8 cellular contexts compared by ENCODE assay signal in the genomic region with DNA sequence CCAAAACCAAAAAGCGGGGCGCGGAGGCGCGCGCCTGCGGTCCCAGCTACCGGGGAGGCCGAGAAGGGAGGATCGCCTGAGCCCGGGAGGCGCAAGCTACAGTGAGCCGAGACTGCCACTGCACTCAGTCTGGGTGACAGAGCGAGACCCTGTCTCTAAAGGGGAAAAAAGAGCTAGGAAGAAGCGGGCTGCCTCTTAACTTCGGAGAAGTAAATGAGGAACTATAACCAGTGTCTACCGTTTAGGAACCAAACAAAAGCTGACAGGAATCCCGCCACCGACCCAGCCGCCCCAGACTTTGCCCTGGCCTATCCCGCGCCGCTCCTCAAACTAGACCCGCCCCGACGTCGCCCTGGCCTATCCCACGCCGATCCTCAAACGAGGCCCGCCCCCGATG. TPM values are rescaled to one million over a fixed set of nuclear protein-coding genes. Genes with fewer than 3 reads are reported as not detected.
DNase-seq lines count a peak whose midpoint lies in the region; ATAC-seq and TF ChIP-seq lines count a peak whose summit lies in the region.

No MANE protein-coding gene starts in this region.

- no peak for DNase-seq in activated CD4-positive, alpha-beta memory T cell treated with anti-CD3 and anti-CD28 coated beads, Interleukin-2, amount 10 ng/mL, durations not matched to agents 7 days and 5 days
- DNase-seq in testis (no peak), left colon (no peak), NCI-H345 (lab: John Stamatoyannopoulos, UW) (no peak)

- intact Hi-C loops in testis (cut with DNase I; ENCODE audit: low total_unique reads): no loop called here
- intact Hi-C loops in left colon (cut with DNase I, micrococcal nuclease): no loop called here

- H3K9me3 ChIP-seq in iPS-18c (ENCODE audit: control insufficient read depth, insufficient read depth, low read length) (peaks cover 10% of the 10 kb centered on the region), testis (no peaks in the 10 kb centered on the region)

- peaks cover 40% of the 10 kb centered on the region for H3K4me1 Mint-ChIP-seq in activated CD4-positive, alpha-beta memory T cell treated with anti-CD3 and anti-CD28 coated beads, Interleukin-2, amount 10 ng/mL, durations not matched to agents 7 days and 5 days

- H3K27me3 ChIP-seq in testis: no peaks in the 10 kb centered on the region

- peak overlapping the region; percentile 90 for H3K27ac Mint-ChIP-seq in activated CD4-positive, alpha-beta memory T cell treated with anti-CD3 and anti-CD28 coated beads, Interleukin-2, amount 10 ng/mL, durations not matched to agents 7 days and 5 days

- TF ChIP-seq POLR2A in testis (IDR thresholded peaks at IDR 0.05): no peak

- WGBS in testis, 2 donors: 15 to 18% methylated on average over 19 to 32 of the region's 32 CpGs

- TF ChIP-seq CTCF in testis (IDR thresholded peaks at IDR 0.05): no peak

- CTCF ChIA-PET in activated CD4-positive, alpha-beta memory T cell treated with anti-CD3 and anti-CD28 coated beads, Interleukin-2, amount 10 ng/mL, durations not matched to agents 7 days and 5 days (lab: Charles Lee): interaction anchor here (0.9 to 4.6 kb wide), 10 partner anchors 13 to 267 kb away, joined by 3 to 29 read pairs (median 6); a partner anchor contains a TSS

- ATAC-seq in GM18858 (IDR thresholded peaks at IDR 0.05; ENCODE audit: unreplicated experiment) (peak; percentile 54), HG02938 (IDR thresholded peaks at IDR 0.05; ENCODE audit: unreplicated experiment) (peak; percentile 77), left colon (no peak), HG02642 (IDR thresholded peaks at IDR 0.05; ENCODE audit: poor library complexity, unreplicated experiment) (no peak)

- peak overlapping the region; percentile 42 to 85 for H3K27ac ChIP-seq in testis

- no peaks in the 10 kb centered on the region for H3K27me3 Mint-ChIP-seq in activated CD4-positive, alpha-beta memory T cell treated with anti-CD3 and anti-CD28 coated beads, Interleukin-2, amount 10 ng/mL, durations not matched to agents 7 days and 5 days

- no peaks in the 10 kb centered on the region for H3K9me3 Mint-ChIP-seq in activated CD4-positive, alpha-beta memory T cell treated with anti-CD3 and anti-CD28 coated beads, Interleukin-2, amount 10 ng/mL, durations not matched to agents 7 days and 5 days

- POLR2A ChIA-PET in activated CD4-positive, alpha-beta memory T cell treated with anti-CD3 and anti-CD28 coated beads, Interleukin-2, amount 10 ng/mL, durations not matched to agents 7 days and 5 days (lab: Charles Lee): interaction anchor here (0.7 to 3.2 kb wide), 28 partner anchors 9 to 1190 kb away, joined by 3 to 29 read pairs (median 6); a partner anchor contains a TSS

- peaks cover 14% of the 10 kb centered on the region for H3K36me3 Mint-ChIP-seq in activated CD4-positive, alpha-beta memory T cell treated with anti-CD3 and anti-CD28 coated beads, Interleukin-2, amount 10 ng/mL, durations not matched to agents 7 days and 5 days (ENCODE audit: low read depth)

- H3K36me3 ChIP-seq in testis (ENCODE audit: low read depth, missing control alignments): no peaks in the 10 kb centered on the region

- H3K4me3 Mint-ChIP-seq in activated CD4-positive, alpha-beta memory T cell treated with anti-CD3 and anti-CD28 coated beads, Interleukin-2, amount 10 ng/mL, durations not matched to agents 7 days and 5 days: peak overlapping the region; percentile 78

- peak overlapping the region; percentile 50 for H3K4me3 ChIP-seq in iPS-18c (ENCODE audit: insufficient read depth, low read depth, low read length)
- H3K4me3 ChIP-seq in testis: peak overlapping the region; percentile 97 to 100

- peaks cover 27% of the 10 kb centered on the region for H3K4me1 ChIP-seq in testis

RNA-seq across cellular contexts. Expression of a gene that starts 0.6 kb away (rescaled TPM):
- total RNA-seq in activated CD4-positive, alpha-beta memory T cell treated with anti-CD3 and anti-CD28 coated beads, Interleukin-2, amount 10 ng/mL, durations not matched to agents 7 days and 5 days: 10 to 100 TPM; 87.0 to 96.2 TPM
- total RNA-seq in testis: 100 to 1,000 TPM; 236 to 247 TPM
- 99.5 TPM for polyA plus RNA-seq in testis (ENCODE audit: insufficient read depth, low read depth, low replicate concordance)
- 10 to 100 TPM; 53.2 to 59.3 TPM for total RNA-seq in left colon

RNA-seq across cellular contexts. Expression of a gene that starts 28.3 kb away (rescaled TPM):
- total RNA-seq in activated CD4-positive, alpha-beta memory T cell treated with anti-CD3 and anti-CD28 coated beads, Interleukin-2, amount 10 ng/mL, durations not matched to agents 7 days and 5 days: 1 to 10 TPM in 1 of 2 experiments, under 1 TPM in 1; 0.98 to 1.2 TPM
- total RNA-seq in testis (10 to 100 TPM; 48.7 to 79.4 TPM), left colon (1 to 10 TPM; 3.3 to 4.4 TPM)
- polyA plus RNA-seq in testis (ENCODE audit: insufficient read depth, low read depth, low replicate concordance): 79.6 TPM

RNA-seq across cellular contexts. Expression of a gene that starts 43.2 kb away (rescaled TPM):
- total RNA-seq in activated CD4-positive, alpha-beta memory T cell treated with anti-CD3 and anti-CD28 coated beads, Interleukin-2, amount 10 ng/mL, durations not matched to agents 7 days and 5 days: 100 to 1,000 TPM; 157 to 162 TPM
- total RNA-seq in testis (100 to 1,000 TPM; 106 to 125 TPM), left colon (100 to 1,000 TPM; 132 to 135 TPM)
- polyA plus RNA-seq in testis (ENCODE audit: insufficient read depth, low read depth, low replicate concordance): 68.2 TPM

RNA-seq across cellular contexts. Expression of a gene that starts 48.6 kb away (rescaled TPM):
- total RNA-seq in activated CD4-positive, alpha-beta memory T cell treated with anti-CD3 and anti-CD28 coated beads, Interleukin-2, amount 10 ng/mL, durations not matched to agents 7 days and 5 days: 1 to 10 TPM; 4.9 to 5.5 TPM
- total RNA-seq in testis: 1 to 10 TPM; 6.1 to 8.4 TPM
- polyA plus RNA-seq in testis (ENCODE audit: insufficient read depth, low read depth, low replicate concordance): 7.1 TPM
- total RNA-seq in left colon: 1 to 10 TPM; 7.2 to 9.2 TPM

Comparison
In these comparisons a context has a peak if more than half of its experiments do, and no peak if none do; other contexts are left out.
1. ATAC-seq: peak in GM18858 (single experiment) and HG02938 (single experiment); none in left colon (single experiment) and HG02642 (single experiment).
2. RNA of a gene that starts 28.3 kb away (total RNA-seq): 48.7 to 79.4 TPM in testis; 3.3 to 4.4 TPM in left colon and 0.98 to 1.2 TPM in activated CD4-positive, alpha-beta memory T cell treated with anti-CD3 and anti-CD28 coated beads, Interleukin-2, amount 10 ng/mL, durations not matched to agents 7 days and 5 days; every median in the first group is over 4 times any median in the second.